1 cellular context compared by ENCODE assay signal in the genomic region with DNA sequence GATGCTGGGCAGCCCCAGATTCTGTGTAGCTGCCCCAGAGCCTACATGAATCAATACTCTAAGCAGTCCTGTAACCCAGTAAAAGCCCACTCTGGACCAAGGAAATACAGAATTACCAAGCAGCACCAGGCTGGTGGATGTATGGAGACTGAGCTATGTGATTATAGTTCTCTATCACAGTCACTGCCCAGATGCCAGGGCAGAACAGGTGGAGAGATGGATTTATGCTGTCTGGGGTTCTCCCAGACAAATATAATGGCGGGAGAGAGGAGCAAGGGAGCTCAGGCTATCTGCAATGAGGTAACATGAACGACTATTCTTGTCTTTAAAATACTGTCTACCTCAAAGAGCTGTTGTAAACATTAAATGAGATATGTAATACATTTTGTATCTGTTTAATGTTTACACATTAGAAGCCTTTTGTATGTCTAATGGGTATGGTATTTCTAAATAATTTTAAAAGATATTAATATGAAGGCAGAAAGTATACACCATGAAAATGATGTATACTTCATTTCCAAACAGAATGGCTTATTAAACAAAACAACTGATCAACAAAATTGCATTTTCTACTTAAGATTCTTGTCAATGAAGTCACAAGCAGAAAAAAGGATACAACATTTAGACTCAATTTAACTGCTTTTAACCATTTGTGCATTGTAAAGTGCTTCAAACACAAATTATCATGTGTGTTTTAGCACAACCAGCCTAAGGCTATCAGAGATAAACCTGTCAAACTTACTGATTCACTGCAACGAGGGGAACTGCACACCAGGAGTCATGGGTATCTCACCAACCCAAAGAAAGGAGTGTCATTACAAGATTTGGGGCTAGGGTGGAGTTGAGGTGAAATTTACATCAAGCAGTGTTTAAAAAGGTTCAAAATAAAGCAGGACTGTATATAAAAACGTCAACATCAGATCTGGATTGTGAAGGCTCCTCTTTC.
TF ChIP-seq lines count a peak whose summit lies in the region.

No MANE protein-coding gene starts in this region.

TF ChIP-seq in HepG2, 621 proteins besides CTCF, POLR2A, EP300 and RAD21:
- TF ChIP-seq KAT8 (CRISPR knock-in tag; IDR thresholded peaks at IDR 0.05) (no peak), DNMT1 (CRISPR knock-in tag; IDR thresholded peaks at IDR 0.05) (no peak), NR3C1 (CRISPR knock-in tag; IDR thresholded peaks at IDR 0.05) (no peak), ZNF552 (CRISPR knock-in tag; IDR thresholded peaks at IDR 0.05; ENCODE audit: borderline replicate concordance) (no peak), GATAD2A (CRISPR knock-in tag; IDR thresholded peaks at IDR 0.05) (no peak), ZNF83 (CRISPR knock-in tag; IDR thresholded peaks at IDR 0.05; ENCODE audit: borderline replicate concordance) (no peak), ZNF234 (CRISPR knock-in tag; conservative IDR thresholded peaks at IDR 0.05) (no peak), ZNF557 (CRISPR knock-in tag; IDR thresholded peaks at IDR 0.05) (no peak), TIGD3 (CRISPR knock-in tag; IDR thresholded peaks at IDR 0.05; ENCODE audit: borderline replicate concordance) (no peak), ZNF121 (CRISPR knock-in tag; IDR thresholded peaks at IDR 0.05) (no peak), ZNF788 (CRISPR knock-in tag; IDR thresholded peaks at IDR 0.05; ENCODE audit: borderline replicate concordance) (no peak), ATF7 (IDR thresholded peaks at IDR 0.05) (no peak), ATF7 (CRISPR knock-in tag; IDR thresholded peaks at IDR 0.05) (no peak), NR1H2 (CRISPR knock-in tag; IDR thresholded peaks at IDR 0.05; ENCODE audit: borderline replicate concordance, low read depth) (no peak), ZNF619 (CRISPR knock-in tag; IDR thresholded peaks at IDR 0.05) (no peak)
